In genomic region chr17:65783845-65784334, GRCh38 we compare ENCODE assay signal across 10 cellular contexts.
DNase-seq lines count a peak whose midpoint lies in the region; ATAC-seq, FAIRE-seq and TF ChIP-seq lines count a peak whose summit lies in the region.
"Had no signal": no experiment of that assay in that cellular context is flagged by ENCODE, and none has a peak within 500 bp of the region (broad histone marks: within the 10 kb centered on the region; RNA-seq: fewer than 3 reads in every experiment).

No MANE protein-coding gene starts in this region.

- peak; percentile 99 for FAIRE-seq in H54 (lab: Jason Lieb, UNC)

- ATAC-seq in gastroesophageal sphincter = peak; percentile 60
- no peak for ATAC-seq in activated CD8-positive, alpha-beta T cell treated with anti-CD3 and anti-CD28 coated beads, Interleukin-2, amount 10 ng/mL, durations not matched to agents 7 days and 5 days
- ATAC-seq: activated T-cell treated with anti-CD3 and anti-CD28 coated beads, Interleukin-2, amount 50 U/mL, for 72 hours had no signal

- CTCF ChIA-PET in activated CD8-positive, alpha-beta T cell treated with anti-CD3 and anti-CD28 coated beads, Interleukin-2, amount 10 ng/mL, durations not matched to agents 7 days and 5 days (lab: Charles Lee) = no interaction called here

- no peak for TF ChIP-seq POLR2A in H54 (IDR thresholded peaks at IDR 0.05; ENCODE audit: low read depth, low read length)
- TF ChIP-seq POLR2A in gastroesophageal sphincter (IDR thresholded peaks at IDR 0.05) = no peak
- TF ChIP-seq POLR2A in stomach (IDR thresholded peaks at IDR 0.05) = no peak
- TF ChIP-seq POLR2A in lower leg skin (IDR thresholded peaks at IDR 0.05) = no peak

- no peaks in the 10 kb centered on the region for H3K36me3 Mint-ChIP-seq in activated CD8-positive, alpha-beta T cell treated with anti-CD3 and anti-CD28 coated beads, Interleukin-2, amount 10 ng/mL, durations not matched to agents 7 days and 5 days (ENCODE audit: low read depth)

- H3K36me3 ChIP-seq in adipocyte (ENCODE audit: control insufficient read depth, insufficient read depth, low read length, severe bottlenecking) (no peaks in the 10 kb centered on the region), gastroesophageal sphincter (no peaks in the 10 kb centered on the region), stomach (no peaks in the 10 kb centered on the region)
- H3K36me3 ChIP-seq: heart right ventricle had no signal

- H3K9me3 ChIP-seq in adipocyte (ENCODE audit: control insufficient read depth, low read length) = no peaks in the 10 kb centered on the region
- no peaks in the 10 kb centered on the region for H3K9me3 ChIP-seq in gastroesophageal sphincter
- H3K9me3 ChIP-seq in stomach = no peaks in the 10 kb centered on the region

- H3K27me3 ChIP-seq in adipocyte (replicated peaks; ENCODE audit: control insufficient read depth, insufficient read depth, low read length) = no peaks in the 10 kb centered on the region
- H3K27me3 ChIP-seq in gastroesophageal sphincter = no peaks in the 10 kb centered on the region
- no peaks in the 10 kb centered on the region for H3K27me3 ChIP-seq in stomach
- H3K27me3 ChIP-seq: heart right ventricle had no signal

- no peak overlapping the region for H3K27ac Mint-ChIP-seq in activated CD8-positive, alpha-beta T cell treated with anti-CD3 and anti-CD28 coated beads, Interleukin-2, amount 10 ng/mL, durations not matched to agents 7 days and 5 days
- H3K27ac Mint-ChIP-seq: activated T-cell treated with anti-CD3 and anti-CD28 coated beads, Interleukin-2, amount 50 U/mL, for 72 hours had no signal

- H3K27ac ChIP-seq in gastroesophageal sphincter (peak overlapping the region; percentile 55 to 79 (median 72)), stomach (peak overlapping the region in 3 of 5 donors; percentile 35 to 71 (median 65))

- WGBS in gastroesophageal sphincter (ENCODE audit: low coverage in 1 of 2), 2 donors = 37 to 67% methylated on average over 2 to 4 of the region's 4 CpGs
- 55 to 69% (median 66%) methylated on average over 4 of the region's 4 CpGs for WGBS in stomach, 5 donors
- 48 to 55% methylated on average over 4 of the region's 4 CpGs for WGBS in lower leg skin, 2 donors

- no peaks in the 10 kb centered on the region for H3K4me1 Mint-ChIP-seq in activated CD8-positive, alpha-beta T cell treated with anti-CD3 and anti-CD28 coated beads, Interleukin-2, amount 10 ng/mL, durations not matched to agents 7 days and 5 days (ENCODE audit: low read depth)

- POLR2A ChIA-PET in activated CD8-positive, alpha-beta T cell treated with anti-CD3 and anti-CD28 coated beads, Interleukin-2, amount 10 ng/mL, durations not matched to agents 7 days and 5 days (lab: Charles Lee) = no interaction called here

- no peak for TF ChIP-seq EP300 in gastroesophageal sphincter (IDR thresholded peaks at IDR 0.05)
- no peak for TF ChIP-seq EP300 in stomach (IDR thresholded peaks at IDR 0.05)

- DNase-seq in H54 (ENCODE audit: insufficient read length, low spot score) = no peak
- DNase-seq in adipocyte (ENCODE audit: low read depth) = peak; percentile 89
- DNase-seq in stomach = no peak
- no peak for DNase-seq in HuH-7.5 (ENCODE audit: low spot score)
- no peak for DNase-seq in NCI-H82 (lab: John Stamatoyannopoulos, UW)
- DNase-seq in lower leg skin (ENCODE audit: low spot score in 2 of 2) = no peak
- DNase-seq in activated CD8-positive, alpha-beta T cell treated with anti-CD3 and anti-CD28 coated beads, Interleukin-2, amount 10 ng/mL, durations not matched to agents 7 days and 5 days = no peak
- DNase-seq: activated T-cell treated with anti-CD3 and anti-CD28 coated beads, Interleukin-2, amount 50 U/mL, for 72 hours; heart right ventricle had no signal

- peak overlapping the region; percentile 54 for H3K4me3 ChIP-seq in adipocyte (ENCODE audit: low read length)
- H3K4me3 ChIP-seq in gastroesophageal sphincter = no peak overlapping the region
- no peak overlapping the region for H3K4me3 ChIP-seq in stomach
- H3K4me3 ChIP-seq in lower leg skin (ENCODE audit: low read depth, poor library complexity, severe bottlenecking) = no peak overlapping the region
- H3K4me3 ChIP-seq: heart right ventricle had no signal

- H3K4me3 Mint-ChIP-seq in activated CD8-positive, alpha-beta T cell treated with anti-CD3 and anti-CD28 coated beads, Interleukin-2, amount 10 ng/mL, durations not matched to agents 7 days and 5 days = no peak overlapping the region
- H3K4me3 Mint-ChIP-seq: activated T-cell treated with anti-CD3 and anti-CD28 coated beads, Interleukin-2, amount 50 U/mL, for 72 hours had no signal

- peaks cover 8% of the 10 kb centered on the region for H3K27me3 Mint-ChIP-seq in activated CD8-positive, alpha-beta T cell treated with anti-CD3 and anti-CD28 coated beads, Interleukin-2, amount 10 ng/mL, durations not matched to agents 7 days and 5 days (ENCODE audit: low read depth)

- H3K9me3 Mint-ChIP-seq in activated CD8-positive, alpha-beta T cell treated with anti-CD3 and anti-CD28 coated beads, Interleukin-2, amount 10 ng/mL, durations not matched to agents 7 days and 5 days (ENCODE audit: insufficient read depth) = no peaks in the 10 kb centered on the region

- H3K4me1 ChIP-seq in adipocyte (ENCODE audit: control insufficient read depth, insufficient read depth, low read length) = peaks cover 25% of the 10 kb centered on the region
- H3K4me1 ChIP-seq in gastroesophageal sphincter = peaks cover 6 to 34% (median 11%) of the 10 kb centered on the region in 3 donors
- peaks cover 7 to 25% (median 21%) of the 10 kb centered on the region in 4 donors for H3K4me1 ChIP-seq in stomach

- peak overlapping the region; percentile 38 for H3K9ac ChIP-seq in adipocyte (ENCODE audit: low read length)

- TF ChIP-seq CTCF in gastroesophageal sphincter (IDR thresholded peaks at IDR 0.05) (no peak), stomach (IDR thresholded peaks at IDR 0.05) (no peak), lower leg skin (IDR thresholded peaks at IDR 0.05) (no peak)

- intact Hi-C loops in stomach (cut with DNase I; ENCODE audit: low total_unique reads) (no loop called here), lower leg skin (cut with DNase I; ENCODE audit: low total_unique reads) (no loop called here)
